Comparison of ENCODE assay signal across 1 cellular context in the genomic region with DNA sequence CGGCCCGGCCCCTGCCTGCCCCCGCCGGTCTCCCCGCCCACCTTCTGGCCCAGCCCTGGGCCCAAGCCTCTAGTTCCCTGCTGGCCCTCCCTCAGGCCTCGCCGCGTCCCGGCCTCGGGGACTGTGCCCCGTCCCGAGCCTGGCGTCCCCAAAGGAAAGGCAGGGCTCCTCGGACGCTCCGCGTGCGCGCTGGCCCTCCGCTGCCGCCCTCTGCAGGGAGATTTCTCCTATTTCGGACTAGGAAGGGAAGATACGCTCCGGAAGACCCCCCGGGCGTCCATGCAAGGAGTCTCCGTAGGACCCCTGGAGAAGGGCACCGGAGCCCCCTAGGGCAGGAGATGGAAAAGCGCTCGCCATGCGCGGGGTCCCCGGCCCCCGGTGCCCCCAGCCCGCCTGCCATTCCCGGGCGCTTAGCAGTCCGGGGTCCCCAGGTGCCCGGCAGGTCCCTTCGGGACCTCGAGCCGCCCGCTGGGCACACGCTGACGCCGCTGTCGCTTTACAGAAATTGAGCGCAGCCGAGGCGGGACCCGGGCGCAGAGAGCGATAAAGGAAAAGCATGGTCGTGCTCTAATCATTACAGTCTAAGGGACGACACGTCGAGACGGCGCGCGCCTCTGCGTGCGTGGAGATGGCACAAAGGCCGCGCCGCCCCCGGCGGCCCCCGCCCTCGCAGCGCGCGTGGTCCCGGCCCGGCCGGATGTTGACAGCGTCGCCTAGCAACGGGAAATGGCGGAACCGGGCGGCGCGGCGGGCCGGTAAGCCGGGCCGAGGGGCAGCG.
TF ChIP-seq lines count a peak whose summit lies in the region.

A gene with protein sequence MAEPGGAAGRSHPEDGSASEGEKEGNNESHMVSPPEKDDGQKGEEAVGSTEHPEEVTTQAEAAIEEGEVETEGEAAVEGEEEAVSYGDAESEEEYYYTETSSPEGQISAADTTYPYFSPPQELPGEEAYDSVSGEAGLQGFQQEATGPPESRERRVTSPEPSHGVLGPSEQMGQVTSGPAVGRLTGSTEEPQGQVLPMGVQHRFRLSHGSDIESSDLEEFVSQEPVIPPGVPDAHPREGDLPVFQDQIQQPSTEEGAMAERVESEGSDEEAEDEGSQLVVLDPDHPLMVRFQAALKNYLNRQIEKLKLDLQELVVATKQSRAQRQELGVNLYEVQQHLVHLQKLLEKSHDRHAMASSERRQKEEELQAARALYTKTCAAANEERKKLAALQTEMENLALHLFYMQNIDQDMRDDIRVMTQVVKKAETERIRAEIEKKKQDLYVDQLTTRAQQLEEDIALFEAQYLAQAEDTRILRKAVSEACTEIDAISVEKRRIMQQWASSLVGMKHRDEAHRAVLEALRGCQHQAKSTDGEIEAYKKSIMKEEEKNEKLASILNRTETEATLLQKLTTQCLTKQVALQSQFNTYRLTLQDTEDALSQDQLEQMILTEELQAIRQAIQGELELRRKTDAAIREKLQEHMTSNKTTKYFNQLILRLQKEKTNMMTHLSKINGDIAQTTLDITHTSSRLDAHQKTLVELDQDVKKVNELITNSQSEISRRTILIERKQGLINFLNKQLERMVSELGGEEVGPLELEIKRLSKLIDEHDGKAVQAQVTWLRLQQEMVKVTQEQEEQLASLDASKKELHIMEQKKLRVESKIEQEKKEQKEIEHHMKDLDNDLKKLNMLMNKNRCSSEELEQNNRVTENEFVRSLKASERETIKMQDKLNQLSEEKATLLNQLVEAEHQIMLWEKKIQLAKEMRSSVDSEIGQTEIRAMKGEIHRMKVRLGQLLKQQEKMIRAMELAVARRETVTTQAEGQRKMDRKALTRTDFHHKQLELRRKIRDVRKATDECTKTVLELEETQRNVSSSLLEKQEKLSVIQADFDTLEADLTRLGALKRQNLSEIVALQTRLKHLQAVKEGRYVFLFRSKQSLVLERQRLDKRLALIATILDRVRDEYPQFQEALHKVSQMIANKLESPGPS (plus strand): TSS at position 706 of the 778 bp plus-strand sequence. CDS start 21 bp downstream, at position 727.

TF ChIP-seq in HepG2, 621 proteins besides CTCF, POLR2A, EP300 and RAD21 (continued from another document and continues in another):
- TF ChIP-seq, protein P1, sequence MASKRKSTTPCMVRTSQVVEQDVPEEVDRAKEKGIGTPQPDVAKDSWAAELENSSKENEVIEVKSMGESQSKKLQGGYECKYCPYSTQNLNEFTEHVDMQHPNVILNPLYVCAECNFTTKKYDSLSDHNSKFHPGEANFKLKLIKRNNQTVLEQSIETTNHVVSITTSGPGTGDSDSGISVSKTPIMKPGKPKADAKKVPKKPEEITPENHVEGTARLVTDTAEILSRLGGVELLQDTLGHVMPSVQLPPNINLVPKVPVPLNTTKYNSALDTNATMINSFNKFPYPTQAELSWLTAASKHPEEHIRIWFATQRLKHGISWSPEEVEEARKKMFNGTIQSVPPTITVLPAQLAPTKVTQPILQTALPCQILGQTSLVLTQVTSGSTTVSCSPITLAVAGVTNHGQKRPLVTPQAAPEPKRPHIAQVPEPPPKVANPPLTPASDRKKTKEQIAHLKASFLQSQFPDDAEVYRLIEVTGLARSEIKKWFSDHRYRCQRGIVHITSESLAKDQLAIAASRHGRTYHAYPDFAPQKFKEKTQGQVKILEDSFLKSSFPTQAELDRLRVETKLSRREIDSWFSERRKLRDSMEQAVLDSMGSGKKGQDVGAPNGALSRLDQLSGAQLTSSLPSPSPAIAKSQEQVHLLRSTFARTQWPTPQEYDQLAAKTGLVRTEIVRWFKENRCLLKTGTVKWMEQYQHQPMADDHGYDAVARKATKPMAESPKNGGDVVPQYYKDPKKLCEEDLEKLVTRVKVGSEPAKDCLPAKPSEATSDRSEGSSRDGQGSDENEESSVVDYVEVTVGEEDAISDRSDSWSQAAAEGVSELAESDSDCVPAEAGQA (IDR thresholded peaks at IDR 0.05; ENCODE audit: low read depth): peak; percentile 51; the same call in 1 of the 2 replicates
- TF ChIP-seq, protein P1 (CRISPR knock-in tag; IDR thresholded peaks at IDR 0.05; ENCODE audit: borderline replicate concordance): no peak; the same call in 1 of the 2 replicates
- TF ChIP-seq ZNF460 (CRISPR knock-in tag; IDR thresholded peaks at IDR 0.05; ENCODE audit: borderline replicate concordance) (no peak), POLR2AphosphoS5 (IDR thresholded peaks at IDR 0.05; ENCODE audit: low read depth, low read length) (peak; percentile 79), TAF1 (CRISPR knock-in tag; IDR thresholded peaks at IDR 0.05) (peak; percentile 61), KDM6A (CRISPR knock-in tag; IDR thresholded peaks at IDR 0.05; ENCODE audit: low read depth) (0 out of 2 replicates have a peak, but pooled peaks have one; percentile 27), ELF3 (CRISPR knock-in tag; IDR thresholded peaks at IDR 0.05) (peak; percentile 43; the same call in 1 of the 2 replicates), TCF12 (IDR thresholded peaks at IDR 0.05) (no peak), TCF12 (CRISPR knock-in tag; IDR thresholded peaks at IDR 0.05) (peak; percentile 89), ZNF614 (CRISPR knock-in tag; IDR thresholded peaks at IDR 0.05; ENCODE audit: borderline replicate concordance) (0 out of 2 replicates have a peak, but pooled peaks have one; percentile 48), ZNF777 (CRISPR knock-in tag; IDR thresholded peaks at IDR 0.05) (peak; percentile 91), ZNF468 (CRISPR knock-in tag; IDR thresholded peaks at IDR 0.05) (no peak), WIZ (CRISPR knock-in tag; IDR thresholded peaks at IDR 0.05) (no peak), MBD4 (IDR thresholded peaks at IDR 0.05; ENCODE audit: borderline replicate concordance, low read length) (no peak), RBM39 (IDR thresholded peaks at IDR 0.05; ENCODE audit: low read depth, low read length, poor library complexity, severe bottlenecking) (peak; percentile 73), ZNF788 (CRISPR knock-in tag; IDR thresholded peaks at IDR 0.05; ENCODE audit: borderline replicate concordance) (peak; percentile 48; the same call in 1 of the 2 replicates), STAG1 (CRISPR knock-in tag; IDR thresholded peaks at IDR 0.05) (peak; percentile 12)
- TF ChIP-seq, protein P2, sequence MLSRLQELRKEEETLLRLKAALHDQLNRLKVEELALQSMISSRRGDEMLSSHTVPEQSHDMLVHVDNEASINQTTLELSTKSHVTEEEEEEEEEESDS (CRISPR knock-in tag; IDR thresholded peaks at IDR 0.05; ENCODE audit: borderline replicate concordance): no peak
- TF ChIP-seq, protein P3, sequence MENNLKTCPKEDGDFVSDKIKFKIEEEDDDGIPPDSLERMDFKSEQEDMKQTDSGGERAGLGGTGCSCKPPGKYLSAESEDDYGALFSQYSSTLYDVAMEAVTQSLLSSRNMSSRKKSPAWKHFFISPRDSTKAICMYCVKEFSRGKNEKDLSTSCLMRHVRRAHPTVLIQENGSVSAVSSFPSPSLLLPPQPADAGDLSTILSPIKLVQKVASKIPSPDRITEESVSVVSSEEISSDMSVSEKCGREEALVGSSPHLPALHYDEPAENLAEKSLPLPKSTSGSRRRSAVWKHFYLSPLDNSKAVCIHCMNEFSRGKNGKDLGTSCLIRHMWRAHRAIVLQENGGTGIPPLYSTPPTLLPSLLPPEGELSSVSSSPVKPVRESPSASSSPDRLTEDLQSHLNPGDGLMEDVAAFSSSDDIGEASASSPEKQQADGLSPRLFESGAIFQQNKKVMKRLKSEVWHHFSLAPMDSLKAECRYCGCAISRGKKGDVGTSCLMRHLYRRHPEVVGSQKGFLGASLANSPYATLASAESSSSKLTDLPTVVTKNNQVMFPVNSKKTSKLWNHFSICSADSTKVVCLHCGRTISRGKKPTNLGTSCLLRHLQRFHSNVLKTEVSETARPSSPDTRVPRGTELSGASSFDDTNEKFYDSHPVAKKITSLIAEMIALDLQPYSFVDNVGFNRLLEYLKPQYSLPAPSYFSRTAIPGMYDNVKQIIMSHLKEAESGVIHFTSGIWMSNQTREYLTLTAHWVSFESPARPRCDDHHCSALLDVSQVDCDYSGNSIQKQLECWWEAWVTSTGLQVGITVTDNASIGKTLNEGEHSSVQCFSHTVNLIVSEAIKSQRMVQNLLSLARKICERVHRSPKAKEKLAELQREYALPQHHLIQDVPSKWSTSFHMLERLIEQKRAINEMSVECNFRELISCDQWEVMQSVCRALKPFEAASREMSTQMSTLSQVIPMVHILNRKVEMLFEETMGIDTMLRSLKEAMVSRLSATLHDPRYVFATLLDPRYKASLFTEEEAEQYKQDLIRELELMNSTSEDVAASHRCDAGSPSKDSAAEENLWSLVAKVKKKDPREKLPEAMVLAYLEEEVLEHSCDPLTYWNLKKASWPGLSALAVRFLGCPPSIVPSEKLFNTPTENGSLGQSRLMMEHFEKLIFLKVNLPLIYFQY (CRISPR knock-in tag; IDR thresholded peaks at IDR 0.05; ENCODE audit: borderline replicate concordance): peak; percentile 98
- TF ChIP-seq, protein P4, sequence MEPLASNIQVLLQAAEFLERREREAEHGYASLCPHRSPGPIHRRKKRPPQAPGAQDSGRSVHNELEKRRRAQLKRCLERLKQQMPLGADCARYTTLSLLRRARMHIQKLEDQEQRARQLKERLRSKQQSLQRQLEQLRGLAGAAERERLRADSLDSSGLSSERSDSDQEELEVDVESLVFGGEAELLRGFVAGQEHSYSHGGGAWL (CRISPR knock-in tag; IDR thresholded peaks at IDR 0.05): peak; percentile 45; the same call in 1 of the 2 replicates
- TF ChIP-seq, protein P5, sequence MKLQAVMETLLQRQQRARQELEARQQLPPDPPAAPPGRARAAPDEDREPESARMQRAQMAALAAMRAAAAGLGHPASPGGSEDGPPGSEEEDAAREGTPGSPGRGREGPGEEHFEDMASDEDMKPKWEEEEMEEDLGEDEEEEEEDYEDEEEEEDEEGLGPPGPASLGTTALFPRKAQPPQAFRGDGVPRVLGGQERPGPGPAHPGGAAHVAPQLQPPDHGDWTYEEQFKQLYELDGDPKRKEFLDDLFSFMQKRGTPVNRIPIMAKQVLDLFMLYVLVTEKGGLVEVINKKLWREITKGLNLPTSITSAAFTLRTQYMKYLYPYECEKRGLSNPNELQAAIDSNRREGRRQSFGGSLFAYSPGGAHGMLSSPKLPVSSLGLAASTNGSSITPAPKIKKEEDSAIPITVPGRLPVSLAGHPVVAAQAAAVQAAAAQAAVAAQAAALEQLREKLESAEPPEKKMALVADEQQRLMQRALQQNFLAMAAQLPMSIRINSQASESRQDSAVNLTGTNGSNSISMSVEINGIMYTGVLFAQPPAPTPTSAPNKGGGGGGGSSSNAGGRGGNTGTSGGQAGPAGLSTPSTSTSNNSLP (IDR thresholded peaks at IDR 0.05; ENCODE audit: low read depth, low read length): no peak
- TF ChIP-seq, protein P6, sequence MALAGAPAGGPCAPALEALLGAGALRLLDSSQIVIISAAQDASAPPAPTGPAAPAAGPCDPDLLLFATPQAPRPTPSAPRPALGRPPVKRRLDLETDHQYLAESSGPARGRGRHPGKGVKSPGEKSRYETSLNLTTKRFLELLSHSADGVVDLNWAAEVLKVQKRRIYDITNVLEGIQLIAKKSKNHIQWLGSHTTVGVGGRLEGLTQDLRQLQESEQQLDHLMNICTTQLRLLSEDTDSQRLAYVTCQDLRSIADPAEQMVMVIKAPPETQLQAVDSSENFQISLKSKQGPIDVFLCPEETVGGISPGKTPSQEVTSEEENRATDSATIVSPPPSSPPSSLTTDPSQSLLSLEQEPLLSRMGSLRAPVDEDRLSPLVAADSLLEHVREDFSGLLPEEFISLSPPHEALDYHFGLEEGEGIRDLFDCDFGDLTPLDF (CRISPR knock-in tag; IDR thresholded peaks at IDR 0.05): 0 out of 2 replicates have a peak, but pooled peaks have one; percentile 63
- TF ChIP-seq, protein P7, sequence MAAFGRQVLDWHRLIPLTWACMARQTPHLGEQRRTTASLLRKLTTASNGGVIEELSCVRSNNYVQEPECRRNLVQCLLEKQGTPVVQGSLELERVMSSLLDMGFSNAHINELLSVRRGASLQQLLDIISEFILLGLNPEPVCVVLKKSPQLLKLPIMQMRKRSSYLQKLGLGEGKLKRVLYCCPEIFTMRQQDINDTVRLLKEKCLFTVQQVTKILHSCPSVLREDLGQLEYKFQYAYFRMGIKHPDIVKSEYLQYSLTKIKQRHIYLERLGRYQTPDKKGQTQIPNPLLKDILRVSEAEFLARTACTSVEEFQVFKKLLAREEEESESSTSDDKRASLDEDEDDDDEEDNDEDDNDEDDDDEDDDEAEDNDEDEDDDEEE (CRISPR knock-in tag; IDR thresholded peaks at IDR 0.05): no peak; the same call in 1 of the 2 replicates
- TF ChIP-seq, protein P8, sequence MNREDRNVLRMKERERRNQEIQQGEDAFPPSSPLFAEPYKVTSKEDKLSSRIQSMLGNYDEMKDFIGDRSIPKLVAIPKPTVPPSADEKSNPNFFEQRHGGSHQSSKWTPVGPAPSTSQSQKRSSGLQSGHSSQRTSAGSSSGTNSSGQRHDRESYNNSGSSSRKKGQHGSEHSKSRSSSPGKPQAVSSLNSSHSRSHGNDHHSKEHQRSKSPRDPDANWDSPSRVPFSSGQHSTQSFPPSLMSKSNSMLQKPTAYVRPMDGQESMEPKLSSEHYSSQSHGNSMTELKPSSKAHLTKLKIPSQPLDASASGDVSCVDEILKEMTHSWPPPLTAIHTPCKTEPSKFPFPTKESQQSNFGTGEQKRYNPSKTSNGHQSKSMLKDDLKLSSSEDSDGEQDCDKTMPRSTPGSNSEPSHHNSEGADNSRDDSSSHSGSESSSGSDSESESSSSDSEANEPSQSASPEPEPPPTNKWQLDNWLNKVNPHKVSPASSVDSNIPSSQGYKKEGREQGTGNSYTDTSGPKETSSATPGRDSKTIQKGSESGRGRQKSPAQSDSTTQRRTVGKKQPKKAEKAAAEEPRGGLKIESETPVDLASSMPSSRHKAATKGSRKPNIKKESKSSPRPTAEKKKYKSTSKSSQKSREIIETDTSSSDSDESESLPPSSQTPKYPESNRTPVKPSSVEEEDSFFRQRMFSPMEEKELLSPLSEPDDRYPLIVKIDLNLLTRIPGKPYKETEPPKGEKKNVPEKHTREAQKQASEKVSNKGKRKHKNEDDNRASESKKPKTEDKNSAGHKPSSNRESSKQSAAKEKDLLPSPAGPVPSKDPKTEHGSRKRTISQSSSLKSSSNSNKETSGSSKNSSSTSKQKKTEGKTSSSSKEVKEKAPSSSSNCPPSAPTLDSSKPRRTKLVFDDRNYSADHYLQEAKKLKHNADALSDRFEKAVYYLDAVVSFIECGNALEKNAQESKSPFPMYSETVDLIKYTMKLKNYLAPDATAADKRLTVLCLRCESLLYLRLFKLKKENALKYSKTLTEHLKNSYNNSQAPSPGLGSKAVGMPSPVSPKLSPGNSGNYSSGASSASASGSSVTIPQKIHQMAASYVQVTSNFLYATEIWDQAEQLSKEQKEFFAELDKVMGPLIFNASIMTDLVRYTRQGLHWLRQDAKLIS (CRISPR knock-in tag; IDR thresholded peaks at IDR 0.05): no peak
